In genomic region chr3:108486910-108487309, GRCh38 we compare ENCODE assay signal across 9 cellular contexts. TPM values are rescaled to one million over a fixed set of nuclear protein-coding genes. Genes with fewer than 3 reads are reported as not detected.
DNase-seq lines count a peak whose midpoint lies in the region; ATAC-seq and TF ChIP-seq lines count a peak whose summit lies in the region.
"Had no signal": no experiment of that assay in that cellular context is flagged by ENCODE, and none has a peak within 500 bp of the region (broad histone marks: within the 10 kb centered on the region; RNA-seq: fewer than 3 reads in every experiment).

No MANE protein-coding gene starts in this region.

- no peaks in the 10 kb centered on the region for H3K9me3 ChIP-seq in adrenal gland (replicated peaks in 1 of 3)
- no peaks in the 10 kb centered on the region for H3K9me3 ChIP-seq in heart right ventricle

- DNase-seq in NCI-H1436 treated with DMSO at 0.1 percent for 48 hours (lab: John Stamatoyannopoulos, UW) (peak; percentile 54), NCI-H1436 (lab: John Stamatoyannopoulos, UW) (no peak), adrenal gland (peak; percentile 18 to 85 (median 28)), heart right ventricle (peak; percentile 9 to 32), skeletal muscle cell (ENCODE audit: low read depth) (peak; percentile 38), natural killer cell (no peak)
- no peak for DNase-seq in activated CD4-positive, alpha-beta memory T cell treated with anti-CD3 and anti-CD28 coated beads, Interleukin-2, amount 10 ng/mL, durations not matched to agents 7 days and 5 days
- DNase-seq: activated CD8-positive, alpha-beta memory T cell treated with anti-CD3 and anti-CD28 coated beads for 24 hours had no signal

- H3K4me3 Mint-ChIP-seq in activated CD4-positive, alpha-beta memory T cell treated with anti-CD3 and anti-CD28 coated beads, Interleukin-2, amount 10 ng/mL, durations not matched to agents 7 days and 5 days, result no peak overlapping the region
- no peak overlapping the region for H3K4me3 Mint-ChIP-seq in natural killer cell

- H3K27me3 ChIP-seq in adrenal gland, result no peaks in the 10 kb centered on the region
- H3K27me3 ChIP-seq in heart right ventricle, result no peaks in the 10 kb centered on the region

- H3K4me3 ChIP-seq in adrenal gland, result no peak overlapping the region
- H3K4me3 ChIP-seq in heart right ventricle, result peak overlapping the region in 6 of 10 donors; percentile 13 to 31 (median 18)
- no peak overlapping the region for H3K4me3 ChIP-seq in skeletal muscle cell (ENCODE audit: low read depth, low read length)

- H3K36me3 ChIP-seq in adrenal gland (replicated peaks in 1 of 2), result no peaks in the 10 kb centered on the region
- H3K36me3 ChIP-seq in heart right ventricle, result no peaks in the 10 kb centered on the region

- POLR2A ChIA-PET in activated CD4-positive, alpha-beta memory T cell treated with anti-CD3 and anti-CD28 coated beads, Interleukin-2, amount 10 ng/mL, durations not matched to agents 7 days and 5 days (lab: Charles Lee), result interaction anchor here (0.6 kb wide), 1 partner anchor 449 kb away, joined by 3 read pairs; no protein-coding TSS in a partner anchor

- intact Hi-C loops in adrenal gland (cut with DNase I) (no loop called here), heart right ventricle (cut with DNase I) (no loop called here), natural killer cell (cut with micrococcal nuclease) (no loop called here)

- ATAC-seq in heart right ventricle, result peak; percentile 58 to 88 (median 78)
- no peak for ATAC-seq in natural killer cell
- ATAC-seq in HG03354 (IDR thresholded peaks at IDR 0.05; ENCODE audit: poor library complexity, severe bottlenecking, unreplicated experiment), result no peak

- peaks cover 0 to 11% of the 10 kb centered on the region in 2 donors for H3K4me1 ChIP-seq in adrenal gland (replicated peaks in 1 of 2)
- H3K4me1 ChIP-seq in heart right ventricle, result peaks cover 0 to 13% (median 3%) of the 10 kb centered on the region in 9 donors

- no peaks in the 10 kb centered on the region for H3K9me3 Mint-ChIP-seq in activated CD4-positive, alpha-beta memory T cell treated with anti-CD3 and anti-CD28 coated beads, Interleukin-2, amount 10 ng/mL, durations not matched to agents 7 days and 5 days
- no peaks in the 10 kb centered on the region for H3K9me3 Mint-ChIP-seq in natural killer cell

- no peaks in the 10 kb centered on the region for H3K36me3 Mint-ChIP-seq in activated CD4-positive, alpha-beta memory T cell treated with anti-CD3 and anti-CD28 coated beads, Interleukin-2, amount 10 ng/mL, durations not matched to agents 7 days and 5 days (ENCODE audit: low read depth)
- H3K36me3 Mint-ChIP-seq in natural killer cell, result no peaks in the 10 kb centered on the region

- no peak overlapping the region for H3K27ac ChIP-seq in adrenal gland
- peak overlapping the region in 2 of 10 donors; percentile 51 to 57 for H3K27ac ChIP-seq in heart right ventricle

- no peak overlapping the region for H3K27ac Mint-ChIP-seq in activated CD4-positive, alpha-beta memory T cell treated with anti-CD3 and anti-CD28 coated beads, Interleukin-2, amount 10 ng/mL, durations not matched to agents 7 days and 5 days
- no peak overlapping the region for H3K27ac Mint-ChIP-seq in natural killer cell

- CTCF ChIA-PET in activated CD4-positive, alpha-beta memory T cell treated with anti-CD3 and anti-CD28 coated beads, Interleukin-2, amount 10 ng/mL, durations not matched to agents 7 days and 5 days (lab: Charles Lee), result interaction anchor here (1.4 to 5.3 kb wide), 3 partner anchors 8 to 67 kb away, joined by 3 to 38 read pairs (median 8); no protein-coding TSS in a partner anchor

- TF ChIP-seq POLR2A in adrenal gland (IDR thresholded peaks at IDR 0.05), result no peak

- peaks cover 4% of the 10 kb centered on the region for H3K4me1 Mint-ChIP-seq in activated CD4-positive, alpha-beta memory T cell treated with anti-CD3 and anti-CD28 coated beads, Interleukin-2, amount 10 ng/mL, durations not matched to agents 7 days and 5 days
- no peaks in the 10 kb centered on the region for H3K4me1 Mint-ChIP-seq in natural killer cell

- no peaks in the 10 kb centered on the region for H3K27me3 Mint-ChIP-seq in activated CD4-positive, alpha-beta memory T cell treated with anti-CD3 and anti-CD28 coated beads, Interleukin-2, amount 10 ng/mL, durations not matched to agents 7 days and 5 days
- no peaks in the 10 kb centered on the region for H3K27me3 Mint-ChIP-seq in natural killer cell (ENCODE audit: low read depth in 2 of 2)

- no peak for TF ChIP-seq CTCF in adrenal gland (IDR thresholded peaks at IDR 0.05)
- no peak for TF ChIP-seq CTCF in heart right ventricle (IDR thresholded peaks at IDR 0.05)
- TF ChIP-seq CTCF in natural killer cell (IDR thresholded peaks at IDR 0.05), result no peak

- 13 to 22% (median 20%) methylated on average over 6 of the region's 6 CpGs for WGBS in adrenal gland, 4 donors
- 19 to 25% methylated on average over 6 of the region's 6 CpGs for WGBS in heart right ventricle, 2 donors

RNA-seq across cellular contexts. Expression of gene MYH15, which starts 23.5 kb away (rescaled TPM):
- total RNA-seq in adrenal gland (under 1 TPM in 6 of 8 donors, not detected in 2; 0.07 to 0.24 (median 0.17) TPM), heart right ventricle (1 to 10 TPM in 1 of 10 donors, under 1 TPM in 9; 0.16 to 1.1 (median 0.32) TPM), natural killer cell (under 1 TPM in 1 of 3 donors, not detected in 2; 0.05 TPM)
- polyA plus RNA-seq in adrenal gland (1 to 10 TPM in 1 of 3 donors, under 1 TPM in 2; 0.13 to 1.0 (median 0.49) TPM), heart right ventricle (under 1 TPM; 0.12 to 0.22 TPM)
- under 1 TPM; 0.10 to 0.28 TPM for total RNA-seq in activated CD4-positive, alpha-beta memory T cell treated with anti-CD3 and anti-CD28 coated beads, Interleukin-2, amount 10 ng/mL, durations not matched to agents 7 days and 5 days

Comparison
In these comparisons a context has a peak if more than half of its experiments do, and no peak if none do; other contexts are left out.
1. DNase-seq: peak in NCI-H1436 treated with DMSO at 0.1 percent for 48 hours (single experiment), adrenal gland (7 of 7), heart right ventricle (2 of 2) and skeletal muscle cell (single experiment); none in NCI-H1436 (single experiment), activated CD4-positive, alpha-beta memory T cell treated with anti-CD3 and anti-CD28 coated beads, Interleukin-2, amount 10 ng/mL, durations not matched to agents 7 days and 5 days (single experiment) and natural killer cell (single experiment).
2. H3K4me3 ChIP-seq: peak in heart right ventricle (6 of 10); none in adrenal gland (0 of 4) and skeletal muscle cell (single experiment).
3. ATAC-seq: peak in heart right ventricle (8 of 8); none in natural killer cell (0 of 3) and HG03354 (single experiment).